In the genomic region with DNA sequence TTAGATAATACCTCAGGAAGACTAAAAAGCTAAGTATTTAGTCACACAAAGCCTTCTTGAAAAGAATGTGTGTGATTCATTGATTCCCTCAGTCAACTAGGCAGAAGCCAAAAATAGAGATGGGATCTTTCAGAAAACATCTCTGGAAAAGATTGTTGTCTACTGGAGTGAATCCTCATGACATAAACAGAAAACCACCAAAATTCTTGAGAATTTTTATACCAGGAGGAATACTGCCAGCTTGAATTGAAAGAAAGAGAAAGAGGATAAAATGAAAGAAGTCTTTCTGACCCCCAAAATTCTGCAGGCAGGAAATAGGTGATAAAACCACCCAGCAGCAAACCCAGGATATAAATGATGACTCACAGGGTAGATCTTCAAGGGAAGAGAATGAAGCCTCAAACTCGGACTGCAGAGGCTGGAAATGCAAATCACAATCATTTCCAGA, we compare ENCODE assay signal across 15 cellular contexts.
A peak's percentile ranks its signal among the peaks of the same experiment; 100 is the strongest.
DNase-seq lines count a peak whose midpoint lies in the region; ATAC-seq and TF ChIP-seq lines count a peak whose summit lies in the region.
"Had no signal": no experiment of that assay in that cellular context is flagged by ENCODE, and none has a peak within 500 bp of the region (broad histone marks: within the 10 kb centered on the region; RNA-seq: fewer than 3 reads in every experiment).

No MANE protein-coding gene starts in this region.

- peak overlapping the region; percentile 5 for H3K4me2 ChIP-seq in mesenchymal stem cell (ENCODE audit: low read length, poor library complexity, severe bottlenecking)

- no peak overlapping the region for H3K14ac ChIP-seq in mesenchymal stem cell (ENCODE audit: low read length in 2 of 2)

- peak overlapping the region; percentile 44 for H2BK5ac ChIP-seq in mesenchymal stem cell (ENCODE audit: low read depth, low read length, poor library complexity, severe bottlenecking)

- H3K27me3 ChIP-seq in brain microvascular endothelial cell (replicated peaks) (no peaks in the 10 kb centered on the region), mesenchymal stem cell (ENCODE audit: control insufficient read depth in 1 of 2, insufficient read depth in 1 of 2, low read length in 2 of 2) (no peaks in the 10 kb centered on the region)

- 0% methylated on average over 1 of the region's 1 CpG for WGBS in mesenchymal stem cell

- intact Hi-C loops in activated CD4-positive, alpha-beta T cell treated with anti-CD3 and anti-CD28 coated beads, Interleukin-2, amount 10 ng/mL, durations not matched to agents 24 days and 14 days (cut with micrococcal nuclease): no loop called here

- H3K23ac ChIP-seq in mesenchymal stem cell (ENCODE audit: low read length in 2 of 2): no peak overlapping the region

- H2BK12ac ChIP-seq in mesenchymal stem cell (ENCODE audit: low read length in 2 of 2): no peak overlapping the region

- ATAC-seq in HG03025 (IDR thresholded peaks at IDR 0.05; ENCODE audit: low FRiP score, unreplicated experiment) (no peak), GM21526 (IDR thresholded peaks at IDR 0.05; ENCODE audit: low FRiP score, unreplicated experiment) (no peak)
- ATAC-seq: Panc1; stimulated activated naive CD8-positive, alpha-beta T cell treated with anti-CD3 and anti-CD28 coated beads, Interleukin-15, Interleukin-2, amounts not matched to agents 100 U/mL and 50 U/mL, for 24 hours had no signal

- H2BK120ac ChIP-seq in mesenchymal stem cell (ENCODE audit: low read depth, low read length): no peak overlapping the region

- no peaks in the 10 kb centered on the region for H3K27me3 Mint-ChIP-seq in activated CD4-positive, alpha-beta T cell treated with anti-CD3 and anti-CD28 coated beads, Interleukin-2, amount 10 ng/mL, durations not matched to agents 24 days and 14 days
- H3K27me3 Mint-ChIP-seq: CD4-positive, CD25-positive, alpha-beta regulatory T cell had no signal

- H3K4me1 ChIP-seq in mesenchymal stem cell (ENCODE audit: control insufficient read depth, insufficient read depth, low read depth, low read length): no peaks in the 10 kb centered on the region

- DNase-seq in AG10803 (ENCODE audit: low read depth) (peak; percentile 97), LHCN-M2 (ENCODE audit: low read depth) (peak; percentile 91), brain microvascular endothelial cell (peak; percentile 75), mesenchymal stem cell (peak; percentile 89), NCI-H128 (lab: John Stamatoyannopoulos, UW; ENCODE audit: unreplicated experiment) (no peak)
- DNase-seq in activated CD4-positive, alpha-beta T cell treated with anti-CD3 and anti-CD28 coated beads, Interleukin-2, amount 10 ng/mL, durations not matched to agents 24 days and 14 days: no peak
- DNase-seq: activated CD8-positive, alpha-beta memory T cell treated with anti-CD3 and anti-CD28 coated beads for 24 hours; amygdala; CD4-positive, CD25-positive, alpha-beta regulatory T cell; head of caudate nucleus; NCI-H1436; stimulated activated naive CD8-positive, alpha-beta T cell treated with anti-CD3 and anti-CD28 coated beads, Interleukin-15, Interleukin-2, amounts not matched to agents 100 U/mL and 50 U/mL, for 24 hours had no signal

- H4K91ac ChIP-seq in mesenchymal stem cell (ENCODE audit: low read length): no peak overlapping the region

- no peaks in the 10 kb centered on the region for H3K9me3 Mint-ChIP-seq in activated CD4-positive, alpha-beta T cell treated with anti-CD3 and anti-CD28 coated beads, Interleukin-2, amount 10 ng/mL, durations not matched to agents 24 days and 14 days

- H2AK5ac ChIP-seq in mesenchymal stem cell (ENCODE audit: low read length, severe bottlenecking): no peak overlapping the region

- H3K9ac ChIP-seq in mesenchymal stem cell (ENCODE audit: low read length): peak overlapping the region; percentile 90

- no peaks in the 10 kb centered on the region for H3K4me1 Mint-ChIP-seq in activated CD4-positive, alpha-beta T cell treated with anti-CD3 and anti-CD28 coated beads, Interleukin-2, amount 10 ng/mL, durations not matched to agents 24 days and 14 days
- H3K4me1 Mint-ChIP-seq: CD4-positive, CD25-positive, alpha-beta regulatory T cell had no signal

- no peaks in the 10 kb centered on the region for H3K36me3 Mint-ChIP-seq in activated CD4-positive, alpha-beta T cell treated with anti-CD3 and anti-CD28 coated beads, Interleukin-2, amount 10 ng/mL, durations not matched to agents 24 days and 14 days (ENCODE audit: low read depth)
- H3K36me3 Mint-ChIP-seq: CD4-positive, CD25-positive, alpha-beta regulatory T cell had no signal

- H3K4ac ChIP-seq in mesenchymal stem cell (ENCODE audit: low read depth in 1 of 2, low read length in 2 of 2): no peak overlapping the region

- no peak overlapping the region for H4K8ac ChIP-seq in mesenchymal stem cell (ENCODE audit: low read length)

- H3K9me3 ChIP-seq in mesenchymal stem cell (ENCODE audit: control insufficient read depth, low read length): no peaks in the 10 kb centered on the region

- in situ Hi-C loops in brain microvascular endothelial cell (cut with HindIII; ENCODE audit: low pct_ligation_motif_present, low sequenced_read_pairs): no loop called here

- no peak overlapping the region for H2AFZ ChIP-seq in mesenchymal stem cell (ENCODE audit: low read depth, low read length)

- no peak overlapping the region for H3K4me3 ChIP-seq in AG10803 (ENCODE audit: low read length)
- peak overlapping the region; percentile 1 for H3K4me3 ChIP-seq in brain microvascular endothelial cell (ENCODE audit: low read depth, low read length)
- peak overlapping the region in 1 of 2 experiments; percentile 56 for H3K4me3 ChIP-seq in mesenchymal stem cell (ENCODE audit: insufficient read depth in 1 of 2, low read depth in 1 of 2, low read length in 2 of 2)

- H3K27ac ChIP-seq in brain microvascular endothelial cell (peak overlapping the region; percentile 79), mesenchymal stem cell (ENCODE audit: low read length, poor library complexity, severe bottlenecking) (peak overlapping the region; percentile 88)

- H2BK15ac ChIP-seq in mesenchymal stem cell (ENCODE audit: low read depth, poor library complexity, severe bottlenecking): no peak overlapping the region

- no peak for TF ChIP-seq CTCF in AG10803 (conservative IDR thresholded peaks at IDR 0.05; ENCODE audit: low read length)
- no peak for TF ChIP-seq CTCF in brain microvascular endothelial cell (IDR thresholded peaks at IDR 0.05; ENCODE audit: low read depth, low read length, missing control alignments)

- H3K36me3 ChIP-seq in brain microvascular endothelial cell (replicated peaks) (no peaks in the 10 kb centered on the region), mesenchymal stem cell (ENCODE audit: control insufficient read depth in 1 of 2, insufficient read depth in 2 of 2, low read depth in 1 of 2, low read length in 2 of 2) (no peaks in the 10 kb centered on the region)

- no peak overlapping the region for H3K18ac ChIP-seq in mesenchymal stem cell (ENCODE audit: low read depth in 1 of 2, low read length in 2 of 2)

- H3K79me1 ChIP-seq in mesenchymal stem cell (replicated peaks; ENCODE audit: low read length, poor library complexity, severe bottlenecking): no peaks in the 10 kb centered on the region

- no peak overlapping the region for H3K27ac Mint-ChIP-seq in activated CD4-positive, alpha-beta T cell treated with anti-CD3 and anti-CD28 coated beads, Interleukin-2, amount 10 ng/mL, durations not matched to agents 24 days and 14 days
- H3K27ac Mint-ChIP-seq: CD4-positive, CD25-positive, alpha-beta regulatory T cell had no signal

- H3K4me3 Mint-ChIP-seq in activated CD4-positive, alpha-beta T cell treated with anti-CD3 and anti-CD28 coated beads, Interleukin-2, amount 10 ng/mL, durations not matched to agents 24 days and 14 days: no peak overlapping the region
- H3K4me3 Mint-ChIP-seq: CD4-positive, CD25-positive, alpha-beta regulatory T cell had no signal

Comparison
In these comparisons a context has a peak if more than half of its experiments do, and no peak if none do; other contexts are left out.
1. DNase-seq: peak in AG10803 (single experiment), LHCN-M2 (single experiment), brain microvascular endothelial cell (single experiment) and mesenchymal stem cell (single experiment); none in activated CD4-positive, alpha-beta T cell treated with anti-CD3 and anti-CD28 coated beads, Interleukin-2, amount 10 ng/mL, durations not matched to agents 24 days and 14 days (single experiment) and NCI-H128 (single experiment).